ENCODE assay signal across 1 cellular context in genomic region chr5:146188358-146188757, GRCh38.
TF ChIP-seq lines count a peak whose summit lies in the region.

No MANE protein-coding gene starts in this region.

TF ChIP-seq in SK-N-SH, 30 proteins besides CTCF, POLR2A, EP300 and RAD21 (continued from another document):
- TF ChIP-seq MAX (IDR thresholded peaks at IDR 0.05; ENCODE audit: low read depth) (no peak), JUND (IDR thresholded peaks at IDR 0.05) (0 out of 2 replicates have a peak, but pooled peaks have one; percentile 13), POLR2AphosphoS5 (IDR thresholded peaks at IDR 0.05; ENCODE audit: low read depth, low read length) (no peak), TCF12 (IDR thresholded peaks at IDR 0.05) (no peak)
